1 cellular context compared by ENCODE assay signal in the genomic region with DNA sequence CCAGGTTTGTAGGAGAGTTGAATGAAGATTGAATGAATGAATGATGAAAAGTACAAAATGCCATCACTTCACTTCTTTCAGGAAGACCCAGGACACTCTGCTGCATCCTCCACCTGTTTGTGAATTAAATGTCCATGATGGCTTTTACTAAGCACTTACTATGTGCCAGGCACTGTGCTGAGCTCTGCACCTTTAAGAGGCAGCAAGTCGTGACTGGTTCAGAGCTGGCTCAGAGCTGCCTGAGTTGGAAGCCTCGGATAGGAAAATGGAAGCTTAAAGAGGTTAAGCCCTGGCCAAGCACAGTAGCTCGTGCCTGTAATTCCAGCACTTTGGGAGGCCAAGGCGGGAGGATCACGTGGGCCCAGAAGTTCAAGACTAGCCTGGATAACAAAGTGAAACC.
TF ChIP-seq lines count a peak whose summit lies in the region.

No MANE protein-coding gene starts in this region.

TF ChIP-seq in HCT116, 20 proteins besides CTCF, POLR2A, EP300 and RAD21:
- TF ChIP-seq SIN3A (IDR thresholded peaks at IDR 0.05; ENCODE audit: low read depth), result no peak
